21 cellular contexts compared by ENCODE assay signal in genomic region chr2:203379156-203379555, GRCh38. TPM values are rescaled to one million over a fixed set of nuclear protein-coding genes. Genes with fewer than 3 reads are reported as not detected.
DNase-seq lines count a peak whose midpoint lies in the region; ATAC-seq, FAIRE-seq and TF ChIP-seq lines count a peak whose summit lies in the region.
"Had no signal": no experiment of that assay in that cellular context is flagged by ENCODE, and none has a peak within 500 bp of the region (broad histone marks: within the 10 kb centered on the region; RNA-seq: fewer than 3 reads in every experiment).

No MANE protein-coding gene starts in this region.

- H3K9me3 ChIP-seq in HepG2 (ENCODE audit: low read length): no peaks in the 10 kb centered on the region
- no peaks in the 10 kb centered on the region for H3K9me3 ChIP-seq in right lobe of liver
- no peaks in the 10 kb centered on the region for H3K9me3 ChIP-seq in suprapubic skin
- H3K9me3 ChIP-seq: A549; BLaER1 treated with 17β-estradiol and CSF1 and Interleukin-3, amounts not matched to agents 10 nM and 100 nM; Caco-2 had no signal

- H2AFZ ChIP-seq in HepG2 (ENCODE audit: low read length): no peak overlapping the region

- H3K4me1 ChIP-seq in HepG2 (ENCODE audit: insufficient read depth, low read length) (no peaks in the 10 kb centered on the region), right lobe of liver (no peaks in the 10 kb centered on the region), suprapubic skin (no peaks in the 10 kb centered on the region)
- H3K4me1 ChIP-seq: BLaER1 treated with 17β-estradiol and CSF1 and Interleukin-3, amounts not matched to agents 10 nM and 100 nM; Caco-2 had no signal

- 90% methylated on average over 3 of the region's 3 CpGs for WGBS in HepG2 (ENCODE audit: low lambda C conversion rate)
- WGBS in right lobe of liver (ENCODE audit: insufficient coverage, low coverage, low lambda C conversion rate, missing lambda C conversion rate): 90% methylated on average over 2 of the region's 3 CpGs
- WGBS in suprapubic skin: 99% methylated on average over 3 of the region's 3 CpGs

- H4K20me1 ChIP-seq in HepG2 (ENCODE audit: insufficient read depth, low read length): no peaks in the 10 kb centered on the region
- H4K20me1 ChIP-seq: BLaER1 treated with 17β-estradiol and CSF1 and Interleukin-3, amounts not matched to agents 10 nM and 100 nM had no signal

- no peak overlapping the region for H3K9ac ChIP-seq in HepG2 (ENCODE audit: insufficient read depth, low read depth, low read length)
- H3K9ac ChIP-seq: BLaER1 treated with 17β-estradiol and CSF1 and Interleukin-3, amounts not matched to agents 10 nM and 100 nM had no signal

- H3K27ac ChIP-seq in HepG2 (ENCODE audit: extremely low read length, insufficient read depth, low read length) (no peak overlapping the region), right lobe of liver (no peak overlapping the region), suprapubic skin (no peak overlapping the region)
- H3K27ac ChIP-seq: 22Rv1; A549; BLaER1 treated with 17β-estradiol and CSF1 and Interleukin-3, amounts not matched to agents 10 nM and 100 nM; C4-2B had no signal

- TF ChIP-seq EP300 in HepG2 (IDR thresholded peaks at IDR 0.05; ENCODE audit: low read depth in 2 of 2, low read length in 2 of 2) (no peak), HepG2 (CRISPR knock-in tag; IDR thresholded peaks at IDR 0.05; ENCODE audit: borderline replicate concordance) (no peak), suprapubic skin (IDR thresholded peaks at IDR 0.05) (no peak)

- CTCF ChIA-PET in HepG2 (lab: Yijun Ruan, JAX; ENCODE audit: low intra/inter-chr PET ratio, low total read pairs): no interaction called here

- peak; percentile 22 for DNase-seq in HepG2 (ENCODE audit: low spot score)
- no peak for DNase-seq in right lobe of liver
- DNase-seq in left kidney (ENCODE audit: low read depth, low spot score): peak; percentile 84
- peak; percentile 21 for DNase-seq in renal cortical epithelial cell (ENCODE audit: low read depth)
- DNase-seq in GM19238 (ENCODE audit: insufficient read length, low spot score): no peak
- no peak for DNase-seq in suprapubic skin (ENCODE audit: low spot score in 2 of 2)
- DNase-seq: AML-193; Caco-2; Calu3; CD4-positive, alpha-beta T cell; CD8-positive, alpha-beta T cell; DMS79 treated with DMSO at 0.1 percent for 48 hours; GF-D8 had no signal

- H3K4me2 ChIP-seq in HepG2 (ENCODE audit: low read depth, low read length): no peak overlapping the region
- H3K4me2 ChIP-seq: A549; BLaER1 treated with 17β-estradiol and CSF1 and Interleukin-3, amounts not matched to agents 10 nM and 100 nM had no signal

- FAIRE-seq in HepG2 (lab: Jason Lieb, UNC): no peak
- FAIRE-seq: A549, D721Med, G401.6, GM12891, GM19239 had no signal

- ATAC-seq in HepG2 (peak; percentile 88), right lobe of liver (no peak)
- ATAC-seq: A549; CD8-positive, alpha-beta T cell had no signal

- H3K36me3 ChIP-seq in HepG2 (replicated peaks in 1 of 2; ENCODE audit: control insufficient read depth in 1 of 2, insufficient read depth in 2 of 2, low read length in 2 of 2): peaks cover 0 to 4% of the 10 kb centered on the region in 2 experiments; a peak in 3 of 5 replicates
- H3K36me3 ChIP-seq in right lobe of liver: no peaks in the 10 kb centered on the region
- H3K36me3 ChIP-seq in suprapubic skin: no peaks in the 10 kb centered on the region

- no peaks in the 10 kb centered on the region for H3K79me2 ChIP-seq in HepG2 (ENCODE audit: insufficient read depth, low read length)

- H3K27me3 ChIP-seq in HepG2 (ENCODE audit: control insufficient read depth in 1 of 2, insufficient read depth in 2 of 2, low read length in 2 of 2) (no peaks in the 10 kb centered on the region), right lobe of liver (no peaks in the 10 kb centered on the region), suprapubic skin (no peaks in the 10 kb centered on the region)
- H3K27me3 ChIP-seq: BLaER1 treated with 17β-estradiol and CSF1 and Interleukin-3, amounts not matched to agents 10 nM and 100 nM had no signal

- BruUV-seq in HepG2 (replicated peaks; lab: Mats Ljungman, UMichigan): no TSS peak

- no peak for TF ChIP-seq CTCF in HepG2 (CRISPR knock-in tag; IDR thresholded peaks at IDR 0.05)
- no peak for TF ChIP-seq CTCF in right lobe of liver (IDR thresholded peaks at IDR 0.05)
- TF ChIP-seq CTCF in suprapubic skin (IDR thresholded peaks at IDR 0.05): no peak

- intact Hi-C loops in HepG2 (cut with micrococcal nuclease; ENCODE audit: unreplicated experiment) (no loop called here), right lobe of liver (cut with DNase I) (no loop called here)

- no peak for TF ChIP-seq RAD21 in HepG2 (CRISPR knock-in tag; IDR thresholded peaks at IDR 0.05)

- H3K4me3 ChIP-seq in HepG2 (replicated peaks in 1 of 3; ENCODE audit: insufficient read depth in 1 of 3, low read depth in 2 of 3, low read length in 3 of 3) (no peak overlapping the region), right lobe of liver (no peak overlapping the region), suprapubic skin (no peak overlapping the region)
- H3K4me3 ChIP-seq: A549; BLaER1 treated with 17β-estradiol and CSF1 and Interleukin-3, amounts not matched to agents 10 nM and 100 nM had no signal

- POLR2A ChIA-PET in HepG2 (lab: Yijun Ruan, JAX): no interaction called here

- in situ Hi-C loops in HepG2 (cut with HindIII; ENCODE audit: extremely low pct_ligation_motif_present, low pct_unique_long_range_greater_than_20kb): no loop called here

- TF ChIP-seq POLR2A in HepG2 (IDR thresholded peaks at IDR 0.05; ENCODE audit: insufficient read depth in 1 of 2, low read depth in 2 of 2, low read length in 2 of 2): no peak
- TF ChIP-seq POLR2A in right lobe of liver (IDR thresholded peaks at IDR 0.05): no peak
- no peak for TF ChIP-seq POLR2A in suprapubic skin (IDR thresholded peaks at IDR 0.05)

TF ChIP-seq in HepG2, 621 proteins besides CTCF, POLR2A, EP300 and RAD21 (continues in another document):
- TF ChIP-seq SP4 (CRISPR knock-in tag; IDR thresholded peaks at IDR 0.05): no peak
- 0 out of 2 replicates have a peak, but pooled peaks have one; percentile 22 for TF ChIP-seq HOMEZ (CRISPR knock-in tag; IDR thresholded peaks at IDR 0.05; ENCODE audit: low read depth)
- TF ChIP-seq HNF4A (CRISPR knock-in tag; IDR thresholded peaks at IDR 0.05): peak; percentile 38; the same call in 1 of the 2 replicates
- no peak for TF ChIP-seq CSRNP1 (CRISPR knock-in tag; IDR thresholded peaks at IDR 0.05)

RNA-seq across cellular contexts. Expression of gene ABI2, which starts 51.0 kb away (rescaled TPM):
- 25.6 and 28.4 TPM in 2 replicates for total RNA-seq in HepG2 (2016; rRNA removed; fragmentation: Illumina TruSeq; extraction: Trizol)
- 44.8 and 46.3 TPM in 2 replicates for total RNA-seq in HepG2 (2016; cell fraction: cytosol; rRNA removed; fragmentation: Illumina TruSeq; extraction: Trizol; ENCODE audit: low read depth)
- 21.9 and 28.8 TPM in 2 replicates for total RNA-seq in HepG2 (2016; cell fraction: insoluble cytoplasmic fraction; rRNA removed; fragmentation: Illumina TruSeq; extraction: Trizol)
- 68.2 and 73.5 TPM in 2 replicates for total RNA-seq in HepG2 (2016; cell fraction: membrane; rRNA removed; fragmentation: Illumina TruSeq; extraction: Trizol)
- 23.7 and 25.0 TPM in 2 replicates for total RNA-seq in HepG2 (2016; cell fraction: nucleus; rRNA removed; fragmentation: Illumina TruSeq; extraction: Trizol)
- 25.7 and 32.4 TPM in 2 replicates for polyA plus RNA-seq in HepG2 (2011; rRNA removed)
- polyA plus RNA-seq in HepG2 (2011; cell fraction: cytosol; rRNA removed): 31.0 and 32.8 TPM in 2 replicates
- polyA plus RNA-seq in HepG2 (2011; cell fraction: nucleus; rRNA removed): 71.0 and 77.5 TPM in 2 replicates
- 45.1 and 50.7 TPM in 2 replicates for polyA plus RNA-seq in HepG2 (2012)
- 96.9 and 104 TPM in 2 replicates for polyA plus RNA-seq in HepG2 (2016; cell fraction: cytosol; fragmentation: Illumina TruSeq; extraction: Trizol; ENCODE audit: low read depth)
- polyA plus RNA-seq in HepG2 (2016; cell fraction: insoluble cytoplasmic fraction; fragmentation: Illumina TruSeq; extraction: Trizol; ENCODE audit: low read depth): 42.9 and 54.1 TPM in 2 replicates
- 133 and 138 TPM in 2 replicates for polyA plus RNA-seq in HepG2 (2016; cell fraction: membrane; fragmentation: Illumina TruSeq; extraction: Trizol; ENCODE audit: low read depth)
- polyA plus RNA-seq in HepG2 (2016; cell fraction: nucleus; fragmentation: Illumina TruSeq; extraction: Trizol; ENCODE audit: insufficient read depth, low read depth): 55.9 and 61.1 TPM in 2 replicates
- 25.3 and 47.5 TPM in 2 replicates for polyA minus RNA-seq in HepG2 (2011; rRNA and poly(A)+ RNA removed; ENCODE audit: low replicate concordance)
- 18.2 and 21.5 TPM in 2 replicates for polyA minus RNA-seq in HepG2 (2011; cell fraction: cytosol; rRNA and poly(A)+ RNA removed)
- 43.9 and 45.2 TPM in 2 replicates for polyA minus RNA-seq in HepG2 (2011; cell fraction: nucleus; rRNA and poly(A)+ RNA removed)
- total RNA-seq in right lobe of liver: 10 to 100 TPM in 3 of 6 experiments, 1 to 10 TPM in 3; 5.2 to 13.9 (median 8.9) TPM
- 14.1 and 59.7 TPM in 2 replicates for total RNA-seq in renal cortical epithelial cell
- 10 to 100 TPM; 10.1 to 28.4 (median 22.0) TPM for total RNA-seq in suprapubic skin

Comparison
In these comparisons a context has a peak if more than half of its experiments do, and no peak if none do; other contexts are left out.
1. DNase-seq: peak in HepG2 (single experiment), left kidney (single experiment) and renal cortical epithelial cell (single experiment); none in right lobe of liver (0 of 3), GM19238 (single experiment) and suprapubic skin (0 of 2).